Comparison of ENCODE assay signal across 33 cellular contexts in genomic region chr9:80842383-80842782, GRCh38.
A peak's percentile ranks its signal among the peaks of the same experiment; 100 is the strongest.
DNase-seq lines count a peak whose midpoint lies in the region; FAIRE-seq and TF ChIP-seq lines count a peak whose summit lies in the region.
"Had no signal": no experiment of that assay in that cellular context is flagged by ENCODE, and none has a peak within 500 bp of the region (broad histone marks: within the 10 kb centered on the region; RNA-seq: fewer than 3 reads in every experiment).

No MANE protein-coding gene starts in this region.

- no peak overlapping the region for H2BK5ac ChIP-seq in trophoblast cell (ENCODE audit: low read depth, low read length, poor library complexity)

- no peak for TF ChIP-seq CTCF in astrocyte (IDR thresholded peaks at IDR 0.05; ENCODE audit: insufficient read depth, low read depth, low read length)

- H2BK120ac ChIP-seq in trophoblast cell (ENCODE audit: insufficient read depth, low read length, poor library complexity): no peak overlapping the region

- peak overlapping the region; percentile 73 for H3K23ac ChIP-seq in trophoblast cell (ENCODE audit: low read length)

- no peak overlapping the region for H3K4me3 Mint-ChIP-seq in astrocyte (ENCODE audit: unreplicated experiment)
- no peak overlapping the region for H3K4me3 Mint-ChIP-seq in activated naive CD4-positive, alpha-beta T cell treated with anti-CD3 and anti-CD28 coated beads, Interleukin-2, amount 10 ng/mL, durations not matched to agents 7 days and 5 days
- H3K4me3 Mint-ChIP-seq: activated CD4-positive, alpha-beta T cell treated with anti-CD3 and anti-CD28 coated beads, Interleukin-2, amount 10 ng/mL, durations not matched to agents 7 days and 5 days; activated naive CD8-positive, alpha-beta T cell treated with anti-CD3 and anti-CD28 coated beads, Interleukin-2, amount 50 U/mL, for 24 hours; activated T-cell treated with anti-CD3 and anti-CD28 coated beads, Interleukin-2, amount 50 U/mL, for 4 hours; brain; effector memory CD8-positive, alpha-beta T cell; GM23338; natural killer cell; stimulated activated memory B cell treated with anti-CD40 and anti-IgM and Interleukin-4, amounts not matched to agents 10 μg/mL and 1 μg/mL and 100 μg/mL, for 72 hours had no signal

- no peak overlapping the region for H4K91ac ChIP-seq in trophoblast cell (ENCODE audit: low read depth, low read length)

- no peak for FAIRE-seq in astrocyte (lab: Jason Lieb, UNC)
- FAIRE-seq: GM12892, islet of Langerhans had no signal

- DNase-seq in Ammon's horn (ENCODE audit: low spot score) (peak; percentile 5), astrocyte (ENCODE audit: low read depth) (peak; percentile 8), fibroblast of peridontal ligament (ENCODE audit: extremely low read depth) (peak; percentile 59), trophoblast cell (peak; percentile 26 to 31), cerebellar nuclear complex (lab: John Stamatoyannopoulos, UW) (no peak), GOT3 (lab: John Stamatoyannopoulos, UW) (no peak), middle frontal gyrus (ENCODE audit: extremely low spot score, low spot score) (no peak)
- DNase-seq in activated naive CD4-positive, alpha-beta T cell treated with anti-CD3 and anti-CD28 coated beads, Interleukin-2, amount 10 ng/mL, durations not matched to agents 7 days and 5 days: no peak
- DNase-seq: activated CD4-positive, alpha-beta T cell treated with anti-CD3 and anti-CD28 coated beads, Interleukin-2, amount 10 ng/mL, durations not matched to agents 7 days and 5 days; activated gamma-delta T cell treated with Interleukin-2 at 50 U/mL for 16 hours; activated naive CD8-positive, alpha-beta T cell treated with anti-CD3 and anti-CD28 coated beads, Interleukin-2, amount 50 U/mL, for 24 hours; activated T-cell treated with anti-CD3 and anti-CD28 coated beads, Interleukin-2, amount 50 U/mL, for 4 hours; C1 segment of cervical spinal cord; COR-L47; effector memory CD8-positive, alpha-beta T cell; natural killer cell; NCI-H1105; NCI-H2029; NCI-H69; Peyer's patch; stimulated activated CD4-positive, alpha-beta T cell treated with anti-CD3 and anti-CD28 coated beads, Interleukin-4, amount 100 ng/mL, for 4 hours; substantia nigra; SW 1271; T1000; upper lobe of right lung; WERI-Rb-1 had no signal

- CTCF ChIA-PET in activated naive CD4-positive, alpha-beta T cell treated with anti-CD3 and anti-CD28 coated beads, Interleukin-2, amount 10 ng/mL, durations not matched to agents 7 days and 5 days (lab: Charles Lee): no interaction called here

- H3K27ac Mint-ChIP-seq in astrocyte (ENCODE audit: unreplicated experiment): no peak overlapping the region
- no peak overlapping the region for H3K27ac Mint-ChIP-seq in activated naive CD4-positive, alpha-beta T cell treated with anti-CD3 and anti-CD28 coated beads, Interleukin-2, amount 10 ng/mL, durations not matched to agents 7 days and 5 days
- H3K27ac Mint-ChIP-seq: activated CD4-positive, alpha-beta T cell treated with anti-CD3 and anti-CD28 coated beads, Interleukin-2, amount 10 ng/mL, durations not matched to agents 7 days and 5 days; activated naive CD8-positive, alpha-beta T cell treated with anti-CD3 and anti-CD28 coated beads, Interleukin-2, amount 50 U/mL, for 24 hours; effector memory CD8-positive, alpha-beta T cell; GM23338; natural killer cell; stimulated activated memory B cell treated with anti-CD40 and anti-IgM and Interleukin-4, amounts not matched to agents 10 μg/mL and 1 μg/mL and 100 μg/mL, for 72 hours had no signal

- no peaks in the 10 kb centered on the region for H3K79me1 ChIP-seq in trophoblast cell (ENCODE audit: low read length)

- H3K27me3 Mint-ChIP-seq in astrocyte (ENCODE audit: low read depth, unreplicated experiment): no peaks in the 10 kb centered on the region
- H3K27me3 Mint-ChIP-seq in activated naive CD4-positive, alpha-beta T cell treated with anti-CD3 and anti-CD28 coated beads, Interleukin-2, amount 10 ng/mL, durations not matched to agents 7 days and 5 days: no peaks in the 10 kb centered on the region
- H3K27me3 Mint-ChIP-seq: activated CD4-positive, alpha-beta T cell treated with anti-CD3 and anti-CD28 coated beads, Interleukin-2, amount 10 ng/mL, durations not matched to agents 7 days and 5 days; activated naive CD8-positive, alpha-beta T cell treated with anti-CD3 and anti-CD28 coated beads, Interleukin-2, amount 50 U/mL, for 24 hours; brain; effector memory CD8-positive, alpha-beta T cell; stimulated activated memory B cell treated with anti-CD40 and anti-IgM and Interleukin-4, amounts not matched to agents 10 μg/mL and 1 μg/mL and 100 μg/mL, for 72 hours had no signal

- no peak overlapping the region for H2AK5ac ChIP-seq in trophoblast cell (ENCODE audit: low read length)

- H4K8ac ChIP-seq in trophoblast cell (ENCODE audit: low read depth, low read length): no peak overlapping the region

- no peak overlapping the region for H2AFZ ChIP-seq in astrocyte (ENCODE audit: low read depth, low read length)
- no peak overlapping the region for H2AFZ ChIP-seq in trophoblast cell (ENCODE audit: insufficient read depth, low read length, poor library complexity)
- H2AFZ ChIP-seq: GM23338 had no signal

- no peaks in the 10 kb centered on the region for H4K20me1 ChIP-seq in astrocyte (ENCODE audit: insufficient read depth, low read length)

- no peak overlapping the region for H3K18ac ChIP-seq in trophoblast cell (ENCODE audit: low read length)

- no peak overlapping the region for H3K4me2 ChIP-seq in astrocyte (ENCODE audit: low read length)
- no peak overlapping the region for H3K4me2 ChIP-seq in trophoblast cell (ENCODE audit: low read length)
- H3K4me2 ChIP-seq: GM23338 had no signal

- H3K9me3 ChIP-seq in astrocyte (ENCODE audit: insufficient read depth, low read depth, low read length): no peaks in the 10 kb centered on the region
- H3K9me3 ChIP-seq in trophoblast cell (ENCODE audit: insufficient read depth, low read depth, low read length): no peaks in the 10 kb centered on the region
- H3K9me3 ChIP-seq: ovary, Peyer's patch, upper lobe of right lung had no signal

- no peak overlapping the region for H3K9ac ChIP-seq in astrocyte (ENCODE audit: low read length)
- H3K9ac ChIP-seq in trophoblast cell (ENCODE audit: low read length): no peak overlapping the region

- H3K27me3 ChIP-seq in astrocyte (ENCODE audit: insufficient read depth, low read length) (no peaks in the 10 kb centered on the region), trophoblast cell (ENCODE audit: insufficient read depth, low read length) (no peaks in the 10 kb centered on the region)
- H3K27me3 ChIP-seq: ovary, Peyer's patch, upper lobe of right lung had no signal

- no peak overlapping the region for H3K14ac ChIP-seq in trophoblast cell (ENCODE audit: low read length)

- no peak overlapping the region for H4K12ac ChIP-seq in trophoblast cell (ENCODE audit: low read depth, low read length)

- no peak overlapping the region for H3K4ac ChIP-seq in trophoblast cell (ENCODE audit: low read depth, low read length)

- peaks cover 21% of the 10 kb centered on the region for H3K4me1 Mint-ChIP-seq in astrocyte (ENCODE audit: low read depth, unreplicated experiment)
- H3K4me1 Mint-ChIP-seq in activated naive CD4-positive, alpha-beta T cell treated with anti-CD3 and anti-CD28 coated beads, Interleukin-2, amount 10 ng/mL, durations not matched to agents 7 days and 5 days: no peaks in the 10 kb centered on the region
- H3K4me1 Mint-ChIP-seq: activated CD4-positive, alpha-beta T cell treated with anti-CD3 and anti-CD28 coated beads, Interleukin-2, amount 10 ng/mL, durations not matched to agents 7 days and 5 days; activated naive CD8-positive, alpha-beta T cell treated with anti-CD3 and anti-CD28 coated beads, Interleukin-2, amount 50 U/mL, for 24 hours; GM23338; natural killer cell; stimulated activated memory B cell treated with anti-CD40 and anti-IgM and Interleukin-4, amounts not matched to agents 10 μg/mL and 1 μg/mL and 100 μg/mL, for 72 hours had no signal

- H3K27ac ChIP-seq in astrocyte (ENCODE audit: low read depth, low read length): no peak overlapping the region
- no peak overlapping the region for H3K27ac ChIP-seq in trophoblast cell (ENCODE audit: low read depth, low read length)
- H3K27ac ChIP-seq: coronary artery, ovary, Peyer's patch, upper lobe of right lung, WERI-Rb-1 had no signal

- H3K79me2 ChIP-seq in astrocyte (ENCODE audit: insufficient read depth, low read length) (no peaks in the 10 kb centered on the region), trophoblast cell (ENCODE audit: control insufficient read depth, insufficient read depth, low read length, poor library complexity) (no peaks in the 10 kb centered on the region)

- H2BK12ac ChIP-seq in trophoblast cell (ENCODE audit: low read length): no peak overlapping the region

- no peaks in the 10 kb centered on the region for H3K9me3 Mint-ChIP-seq in astrocyte (ENCODE audit: unreplicated experiment)
- H3K9me3 Mint-ChIP-seq in activated naive CD4-positive, alpha-beta T cell treated with anti-CD3 and anti-CD28 coated beads, Interleukin-2, amount 10 ng/mL, durations not matched to agents 7 days and 5 days: peaks cover 9% of the 10 kb centered on the region
- H3K9me3 Mint-ChIP-seq: activated CD4-positive, alpha-beta T cell treated with anti-CD3 and anti-CD28 coated beads, Interleukin-2, amount 10 ng/mL, durations not matched to agents 7 days and 5 days; GM23338; stimulated activated memory B cell treated with anti-CD40 and anti-IgM and Interleukin-4, amounts not matched to agents 10 μg/mL and 1 μg/mL and 100 μg/mL, for 72 hours had no signal

- WGBS in trophoblast cell (ENCODE audit: extremely low coverage, insufficient coverage, insufficient read length): no CpG with 5 or more reads among the region's 6 CpGs

- H3K36me3 Mint-ChIP-seq in astrocyte (ENCODE audit: low read depth, unreplicated experiment): no peaks in the 10 kb centered on the region
- no peaks in the 10 kb centered on the region for H3K36me3 Mint-ChIP-seq in activated naive CD4-positive, alpha-beta T cell treated with anti-CD3 and anti-CD28 coated beads, Interleukin-2, amount 10 ng/mL, durations not matched to agents 7 days and 5 days
- H3K36me3 Mint-ChIP-seq: brain; natural killer cell; stimulated activated memory B cell treated with anti-CD40 and anti-IgM and Interleukin-4, amounts not matched to agents 10 μg/mL and 1 μg/mL and 100 μg/mL, for 72 hours had no signal

- no peak overlapping the region for H3K4me3 ChIP-seq in astrocyte (ENCODE audit: insufficient read depth, low read depth, low read length)
- H3K4me3 ChIP-seq in trophoblast cell (ENCODE audit: low read depth, low read length): no peak overlapping the region
- H3K4me3 ChIP-seq: coronary artery, GM23338, ovary, Peyer's patch, upper lobe of right lung had no signal

- H3K4me1 ChIP-seq in astrocyte (ENCODE audit: insufficient read depth, low read length) (no peaks in the 10 kb centered on the region), trophoblast cell (ENCODE audit: control insufficient read depth in 1 of 2, insufficient read depth in 2 of 2, low read length in 2 of 2) (no peaks in the 10 kb centered on the region)
- H3K4me1 ChIP-seq: Peyer's patch had no signal

- H3K36me3 ChIP-seq in astrocyte (ENCODE audit: insufficient read depth, low read length) (no peaks in the 10 kb centered on the region), trophoblast cell (ENCODE audit: control insufficient read depth in 1 of 2, insufficient read depth in 2 of 2, low read length in 2 of 2) (no peaks in the 10 kb centered on the region)
- H3K36me3 ChIP-seq: ovary, Peyer's patch, upper lobe of right lung, WERI-Rb-1 had no signal

Comparison
In these comparisons a context has a peak if more than half of its experiments do, and no peak if none do; other contexts are left out.
1. DNase-seq: peak in Ammon's horn (single experiment), astrocyte (single experiment), fibroblast of peridontal ligament (single experiment) and trophoblast cell (2 of 2); none in cerebellar nuclear complex (0 of 2), GOT3 (single experiment), activated naive CD4-positive, alpha-beta T cell treated with anti-CD3 and anti-CD28 coated beads, Interleukin-2, amount 10 ng/mL, durations not matched to agents 7 days and 5 days (single experiment) and middle frontal gyrus (single experiment).